ENCODE assay signal across 12 cellular contexts in the genomic region with DNA sequence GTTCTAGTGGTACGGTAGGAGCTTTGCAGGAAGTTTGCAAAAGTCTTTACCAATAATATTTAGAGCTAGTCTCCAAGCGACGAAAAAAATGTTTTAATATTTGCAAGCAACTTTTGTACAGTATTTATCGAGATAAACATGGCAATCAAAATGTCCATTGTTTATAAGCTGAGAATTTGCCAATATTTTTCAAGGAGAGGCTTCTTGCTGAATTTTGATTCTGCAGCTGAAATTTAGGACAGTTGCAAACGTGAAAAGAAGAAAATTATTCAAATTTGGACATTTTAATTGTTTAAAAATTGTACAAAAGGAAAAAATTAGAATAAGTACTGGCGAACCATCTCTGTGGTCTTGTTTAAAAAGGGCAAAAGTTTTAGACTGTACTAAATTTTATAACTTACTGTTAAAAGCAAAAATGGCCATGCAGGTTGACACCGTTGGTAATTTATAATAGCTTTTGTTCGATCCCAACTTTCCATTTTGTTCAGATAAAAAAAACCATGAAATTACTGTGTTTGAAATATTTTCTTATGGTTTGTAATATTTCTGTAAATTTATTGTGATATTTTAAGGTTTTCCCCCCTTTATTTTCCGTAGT. TPM values are rescaled to one million over a fixed set of nuclear protein-coding genes. Genes with fewer than 3 reads are reported as not detected.
DNase-seq lines count a peak whose midpoint lies in the region; ATAC-seq and TF ChIP-seq lines count a peak whose summit lies in the region.
"Had no signal": no experiment of that assay in that cellular context is flagged by ENCODE, and none has a peak within 500 bp of the region (broad histone marks: within the 10 kb centered on the region; RNA-seq: fewer than 3 reads in every experiment).

No MANE protein-coding gene starts in this region.

- H4K8ac ChIP-seq in neuronal stem cell (ENCODE audit: low read depth, low read length): no peak overlapping the region

- H2BK15ac ChIP-seq in neuronal stem cell (ENCODE audit: low read length): no peak overlapping the region

- H3K9me3 ChIP-seq in NT2/D1 (ENCODE audit: insufficient read depth, low read length) (no peaks in the 10 kb centered on the region), neuronal stem cell (replicated peaks in 1 of 2; ENCODE audit: control insufficient read depth in 2 of 2, insufficient read depth in 1 of 2, low read depth in 1 of 2, low read length in 2 of 2) (no peaks in the 10 kb centered on the region)

- H3K4ac ChIP-seq in neuronal stem cell (ENCODE audit: low read length): no peak overlapping the region

- no peak overlapping the region for H4K91ac ChIP-seq in neuronal stem cell (ENCODE audit: low read depth, low read length, poor library complexity)

- H2AFZ ChIP-seq in neuronal stem cell (ENCODE audit: low read length): no peak overlapping the region

- H3K14ac ChIP-seq in neuronal stem cell (ENCODE audit: low read length): no peak overlapping the region

- H3K18ac ChIP-seq in neuronal stem cell (ENCODE audit: low read length): no peak overlapping the region

- ATAC-seq in GM19351 (IDR thresholded peaks at IDR 0.05; ENCODE audit: unreplicated experiment): no peak
- ATAC-seq: naive thymus-derived CD8-positive, alpha-beta T cell had no signal

- no peak overlapping the region for H2AK5ac ChIP-seq in neuronal stem cell (ENCODE audit: low read depth, low read length)

- H3K23ac ChIP-seq in neuronal stem cell (ENCODE audit: low read depth, low read length, poor library complexity): no peak overlapping the region

- no peaks in the 10 kb centered on the region for H3K36me3 ChIP-seq in H7 (replicated peaks; ENCODE audit: control insufficient read depth, insufficient read depth, low read length)
- H3K36me3 ChIP-seq in NT2/D1 (ENCODE audit: insufficient read depth, insufficient read length, low read length): peaks cover 7% of the 10 kb centered on the region
- peaks cover 10 to 61% of the 10 kb centered on the region in 2 donors for H3K36me3 ChIP-seq in neuronal stem cell (replicated peaks in 1 of 2; ENCODE audit: control insufficient read depth in 2 of 2, insufficient read depth in 2 of 2, low read length in 2 of 2)

- no CpG with 5 or more reads among the region's 9 CpGs for WGBS in neuronal stem cell (ENCODE audit: extremely low coverage in 2 of 2, insufficient read length in 2 of 2, insufficient replicate concordance in 1 of 2), 2 donors

- H3K27me3 ChIP-seq in H7 (ENCODE audit: control insufficient read depth, insufficient read depth, low read length) (peaks cover 1% of the 10 kb centered on the region), NT2/D1 (ENCODE audit: insufficient read depth, insufficient read length) (no peaks in the 10 kb centered on the region), neuronal stem cell (ENCODE audit: control insufficient read depth in 3 of 3, insufficient read depth in 3 of 3, low read depth in 1 of 3, low read length in 3 of 3) (no peaks in the 10 kb centered on the region)

- no peak for TF ChIP-seq CTCF in epithelial cell of esophagus (IDR thresholded peaks at IDR 0.05; ENCODE audit: insufficient read depth, low read depth, low read length, missing control alignments)

- no peak overlapping the region for H2BK5ac ChIP-seq in neuronal stem cell (ENCODE audit: low read length)

- peak overlapping the region; percentile 95 for H3K27ac ChIP-seq in neuronal stem cell (replicated peaks; ENCODE audit: low read length)

- no peak overlapping the region for H2BK12ac ChIP-seq in neuronal stem cell (ENCODE audit: low read length)

- no peak overlapping the region for H2BK120ac ChIP-seq in neuronal stem cell (ENCODE audit: low read depth, low read length)

- no peak overlapping the region for H3K4me2 ChIP-seq in neuronal stem cell (ENCODE audit: insufficient read depth, low read length, poor library complexity, severe bottlenecking)

- H3K4me1 ChIP-seq in NT2/D1 (ENCODE audit: insufficient read depth, insufficient read length) (no peaks in the 10 kb centered on the region), neuronal stem cell (ENCODE audit: control insufficient read depth in 2 of 2, insufficient read depth in 1 of 2, low read depth in 1 of 2, low read length in 2 of 2) (peaks cover 0 to 14% of the 10 kb centered on the region in 2 donors)

- no peak for DNase-seq in H7
- no peak for DNase-seq in NT2/D1 (ENCODE audit: low read depth, low spot score)
- no peak for DNase-seq in epithelial cell of esophagus (ENCODE audit: low read depth)
- no peak for DNase-seq in neuronal stem cell (ENCODE audit: low spot score)
- DNase-seq in activated CD8-positive, alpha-beta memory T cell treated with anti-CD3 and anti-CD28 coated beads, Interleukin-2, amount 50 U/mL, for 4 hours: no peak
- no peak for DNase-seq in cerebellum (ENCODE audit: low spot score)
- DNase-seq: activated CD8-positive, alpha-beta memory T cell treated with anti-CD3 and anti-CD28 coated beads for 24 hours; CD4-positive, CD25-positive, alpha-beta regulatory T cell; foreskin fibroblast; left cardiac atrium; naive thymus-derived CD8-positive, alpha-beta T cell had no signal

- H3K79me1 ChIP-seq in neuronal stem cell (ENCODE audit: low read depth, low read length): peaks cover 2% of the 10 kb centered on the region

- H3K9ac ChIP-seq in NT2/D1 (ENCODE audit: insufficient read length, low read depth) (peak overlapping the region; percentile 100), neuronal stem cell (ENCODE audit: low read depth, low read length, poor library complexity) (no peak overlapping the region)

- H3K4me3 ChIP-seq in H7 (ENCODE audit: insufficient read depth, low read depth, low read length) (peak overlapping the region; percentile 99), NT2/D1 (ENCODE audit: insufficient read length, low read depth) (peak overlapping the region; percentile 99), epithelial cell of esophagus (ENCODE audit: low read length) (peak overlapping the region; percentile 75), neuronal stem cell (ENCODE audit: low read length in 2 of 2) (peak overlapping the region; percentile 95 to 98)

RNA-seq across cellular contexts. Expression of a gene that starts 2.0 kb away (rescaled TPM):
- 233 and 264 TPM in 2 replicates for total RNA-seq in H7 (2014; rRNA removed; shearing (Covaris generic))
- polyA plus RNA-seq in neuronal stem cell (2013, experiment 1 of 2): 589 TPM
- 620 TPM for polyA plus RNA-seq in neuronal stem cell (2013, experiment 2 of 2)
- total RNA-seq in cerebellum: 59.1 TPM
- total RNA-seq: CD4-positive, CD25-positive, alpha-beta regulatory T cell; naive thymus-derived CD8-positive, alpha-beta T cell had no signal
- polyA plus RNA-seq: CD4-positive, CD25-positive, alpha-beta regulatory T cell; naive thymus-derived CD8-positive, alpha-beta T cell had no signal
